ENCODE assay signal across 12 cellular contexts in genomic region chr1:221394011-221394544, GRCh38.
DNase-seq lines count a peak whose midpoint lies in the region; ATAC-seq and TF ChIP-seq lines count a peak whose summit lies in the region.
"Had no signal": no experiment of that assay in that cellular context is flagged by ENCODE, and none has a peak within 500 bp of the region (broad histone marks: within the 10 kb centered on the region; RNA-seq: fewer than 3 reads in every experiment).

No MANE protein-coding gene starts in this region.

- intact Hi-C loops in upper lobe of right lung (cut with DNase I) = no loop called here

- H3K27ac ChIP-seq in AG04450 (ENCODE audit: low read depth, low read length) (no peak overlapping the region), upper lobe of right lung (no peak overlapping the region)

- DNase-seq in AG04450 (ENCODE audit: low read depth, low spot score) = peak; percentile 43
- peak; percentile 29 for DNase-seq in HFF-Myc (ENCODE audit: extremely low read depth, low read depth)
- peak; percentile 87 for DNase-seq in SHP77 treated with DMSO at 0.1 percent for 48 hours (lab: John Stamatoyannopoulos, UW)
- DNase-seq in fibroblast of villous mesenchyme (ENCODE audit: low read depth) = peak; percentile 90
- no peak for DNase-seq in T-helper 1 cell
- DNase-seq in activated CD4-positive, CD25-positive, alpha-beta regulatory T cell treated with anti-CD3 and anti-CD28 coated beads, Interleukin-2, amount 50 U/mL, for 72 hours = no peak
- no peak for DNase-seq in iPS-NIHi7 (ENCODE audit: extremely low spot score)
- no peak for DNase-seq in upper lobe of right lung
- DNase-seq: activated T-cell treated with anti-CD3 and anti-CD28 coated beads, Interleukin-2, amount 50 U/mL, for 24 hours; CD8-positive, alpha-beta T cell; sigmoid colon; SW 1271 had no signal

- peaks cover 10% of the 10 kb centered on the region for H3K4me1 ChIP-seq in upper lobe of right lung
- H3K4me1 ChIP-seq: sigmoid colon had no signal

- H3K9me3 ChIP-seq in AG04450 (ENCODE audit: control insufficient read depth, insufficient read depth, low read length) (no peaks in the 10 kb centered on the region; the same call in 1 of the 2 replicates), upper lobe of right lung (no peaks in the 10 kb centered on the region)
- H3K9me3 ChIP-seq: sigmoid colon had no signal

- no peaks in the 10 kb centered on the region for H3K36me3 ChIP-seq in upper lobe of right lung
- H3K36me3 ChIP-seq: sigmoid colon had no signal

- H3K4me3 ChIP-seq in AG04450 (ENCODE audit: low read depth, low read length) (no peak overlapping the region), HFF-Myc (replicated peaks; ENCODE audit: low read depth, low read length) (no peak overlapping the region), fibroblast of villous mesenchyme (ENCODE audit: low read depth, low read length) (no peak overlapping the region), upper lobe of right lung (no peak overlapping the region)
- H3K4me3 ChIP-seq: sigmoid colon had no signal

- POLR2A ChIA-PET in AG04450 (lab: Yijun Ruan, JAX) = no interaction called here

- TF ChIP-seq CTCF in AG04450 (IDR thresholded peaks at IDR 0.05; ENCODE audit: low read depth, low read length) = no peak
- no peak for TF ChIP-seq CTCF in HFF-Myc (IDR thresholded peaks at IDR 0.05; ENCODE audit: low read depth, low read length, missing control alignments)
- TF ChIP-seq CTCF in fibroblast of villous mesenchyme (IDR thresholded peaks at IDR 0.05; ENCODE audit: insufficient read depth, low read depth, low read length) = no peak
- TF ChIP-seq CTCF in upper lobe of right lung (IDR thresholded peaks at IDR 0.05) = no peak

- ATAC-seq in upper lobe of right lung = no peak
- ATAC-seq: CD8-positive, alpha-beta T cell had no signal

- H3K27me3 ChIP-seq in AG04450 (ENCODE audit: control insufficient read depth, insufficient read depth, low read length) (no peaks in the 10 kb centered on the region), upper lobe of right lung (no peaks in the 10 kb centered on the region)
- H3K27me3 ChIP-seq: sigmoid colon had no signal

- CTCF ChIA-PET in AG04450 (lab: Charles Lee) = interaction anchor here (2.7 kb wide), 1 partner anchor 41 kb away, joined by 7 read pairs; no protein-coding TSS in a partner anchor

Comparison
In these comparisons a context has a peak if more than half of its experiments do, and no peak if none do; other contexts are left out.
1. DNase-seq: peak in AG04450 (single experiment), HFF-Myc (single experiment), SHP77 treated with DMSO at 0.1 percent for 48 hours (single experiment) and fibroblast of villous mesenchyme (single experiment); none in T-helper 1 cell (0 of 5), activated CD4-positive, CD25-positive, alpha-beta regulatory T cell treated with anti-CD3 and anti-CD28 coated beads, Interleukin-2, amount 50 U/mL, for 72 hours (single experiment), iPS-NIHi7 (single experiment) and upper lobe of right lung (single experiment).